Comparison of ENCODE assay signal across 8 cellular contexts in genomic region chr5:178145965-178146820, GRCh38. TPM values are rescaled to one million over a fixed set of nuclear protein-coding genes. Genes with fewer than 3 reads are reported as not detected.
DNase-seq lines count a peak whose midpoint lies in the region; ATAC-seq and TF ChIP-seq lines count a peak whose summit lies in the region.

No MANE protein-coding gene starts in this region.

- no peaks in the 10 kb centered on the region for H3K9me3 Mint-ChIP-seq in activated T-cell treated with anti-CD3 and anti-CD28 coated beads, Interleukin-2, amount 50 U/mL, for 4 hours

- no peaks in the 10 kb centered on the region for H3K9me2 ChIP-seq in PC-3 (replicated peaks; ENCODE audit: low read length)

- peaks cover 52% of the 10 kb centered on the region for H3K36me3 ChIP-seq in PC-3 (ENCODE audit: low read depth, low read length)

- H3K4me1 ChIP-seq in PC-3 (ENCODE audit: insufficient read depth, low read length): peaks cover 14% of the 10 kb centered on the region

- H3F3A ChIP-seq in PC-3 (ENCODE audit: low read length, unreplicated experiment): no peaks in the 10 kb centered on the region

- peak; percentile 76 for DNase-seq in NCI-H82 (lab: John Stamatoyannopoulos, UW)
- no peak for DNase-seq in NCI-H82 treated with DMSO at 0.1 percent for 48 hours (lab: John Stamatoyannopoulos, UW; ENCODE audit: unreplicated experiment)
- DNase-seq in PC-3: peak; percentile 79
- DNase-seq in activated T-cell treated with anti-CD3 and anti-CD28 coated beads, Interleukin-2, amount 50 U/mL, for 4 hours: peak; percentile 73
- peak; percentile 46 for DNase-seq in fibroblast of pulmonary artery (ENCODE audit: low read depth)
- peak; percentile 59 for DNase-seq in retina

- peak overlapping the region; percentile 18 for H3K4me2 ChIP-seq in PC-3 (ENCODE audit: low read length)

- no peaks in the 10 kb centered on the region for H3K9me3 ChIP-seq in PC-3 (ENCODE audit: low read length)

- peaks cover 24% of the 10 kb centered on the region for H3K4me1 Mint-ChIP-seq in activated T-cell treated with anti-CD3 and anti-CD28 coated beads, Interleukin-2, amount 50 U/mL, for 4 hours (ENCODE audit: low read depth)

- H3K27ac ChIP-seq in PC-3 (ENCODE audit: low read length): peak overlapping the region; percentile 66

- CTCF ChIA-PET in PC-3 (lab: Charles Lee): interaction anchor here (1.1 to 1.4 kb wide), 2 partner anchors 70 to 71 kb away, joined by 3 to 16 read pairs; no protein-coding TSS in a partner anchor

- H3K4me3 Mint-ChIP-seq in activated T-cell treated with anti-CD3 and anti-CD28 coated beads, Interleukin-2, amount 50 U/mL, for 4 hours: no peak overlapping the region

- H3K79me2 ChIP-seq in PC-3 (ENCODE audit: low read length): no peaks in the 10 kb centered on the region

- no peaks in the 10 kb centered on the region for H4K20me1 ChIP-seq in PC-3 (ENCODE audit: low read length)

- intact Hi-C loops in PC-3 (cut with micrococcal nuclease): loop anchor here (1.0 kb wide), 1 partner anchor 70 kb away; no protein-coding TSS in a partner anchor

- H3K27me3 Mint-ChIP-seq in activated T-cell treated with anti-CD3 and anti-CD28 coated beads, Interleukin-2, amount 50 U/mL, for 4 hours (ENCODE audit: low read depth): no peaks in the 10 kb centered on the region

- no TSS peak for BruUV-seq in PC-3 (replicated peaks; lab: Mats Ljungman, UMichigan)

- ATAC-seq in HG03457 (IDR thresholded peaks at IDR 0.05; ENCODE audit: unreplicated experiment) (peak; percentile 53), PC-3 (peak; percentile 87), GM19328 (IDR thresholded peaks at IDR 0.05; ENCODE audit: unreplicated experiment) (no peak)
- ATAC-seq in activated T-cell treated with anti-CD3 and anti-CD28 coated beads, Interleukin-2, amount 50 U/mL, for 4 hours: peak; percentile 79 to 82

- POLR2A ChIA-PET in PC-3 (lab: Charles Lee; ENCODE audit: unreplicated experiment): no interaction called here

- peaks cover 45% of the 10 kb centered on the region for H3K36me3 Mint-ChIP-seq in activated T-cell treated with anti-CD3 and anti-CD28 coated beads, Interleukin-2, amount 50 U/mL, for 4 hours (ENCODE audit: insufficient read depth)

- H2AFZ ChIP-seq in PC-3 (ENCODE audit: low read length): no peak overlapping the region

- no peak overlapping the region for H3K9ac ChIP-seq in PC-3 (ENCODE audit: low read length)

- H3K4me3 ChIP-seq in PC-3 (ENCODE audit: low read length) (no peak overlapping the region), fibroblast of pulmonary artery (replicated peaks; ENCODE audit: low read depth, low read length) (no peak overlapping the region)

- peak; percentile 94 for TF ChIP-seq CTCF in PC-3 (conservative IDR thresholded peaks at IDR 0.05; ENCODE audit: low read depth, low read length)
- peak; percentile 68 for TF ChIP-seq CTCF in fibroblast of pulmonary artery (IDR thresholded peaks at IDR 0.05; ENCODE audit: low read length, missing control alignments)

- H3K27me3 ChIP-seq in PC-3 (ENCODE audit: low read length): no peaks in the 10 kb centered on the region

RNA-seq across cellular contexts. Expression of gene NHP2, which starts 7.5 kb away (rescaled TPM):
- 649 TPM in 2 replicates for total RNA-seq in PC-3 (2014; rRNA removed)
- 100 to 1,000 TPM; 373 to 417 (median 409) TPM for total RNA-seq in activated T-cell treated with anti-CD3 and anti-CD28 coated beads, Interleukin-2, amount 50 U/mL, for 4 hours

RNA-seq across cellular contexts. Expression of gene RMND5B, which starts 15.4 kb away (rescaled TPM):
- total RNA-seq in PC-3 (2014; rRNA removed): 33.2 and 36.4 TPM in 2 replicates
- total RNA-seq in activated T-cell treated with anti-CD3 and anti-CD28 coated beads, Interleukin-2, amount 50 U/mL, for 4 hours: 10 to 100 TPM; 34.6 to 41.2 (median 35.8) TPM

RNA-seq across cellular contexts. Expression of gene N4BP3, which starts 32.9 kb away (rescaled TPM):
- total RNA-seq in PC-3 (2014; rRNA removed): 0.36 and 0.86 TPM in 2 replicates
- 1 to 10 TPM; 6.4 to 7.8 (median 7.6) TPM for total RNA-seq in activated T-cell treated with anti-CD3 and anti-CD28 coated beads, Interleukin-2, amount 50 U/mL, for 4 hours

RNA-seq across cellular contexts. Expression of gene GMCL2, which starts 41.0 kb away (rescaled TPM):
- total RNA-seq in PC-3 (2014; rRNA removed): not detected in 2 replicates
- not detected for total RNA-seq in activated T-cell treated with anti-CD3 and anti-CD28 coated beads, Interleukin-2, amount 50 U/mL, for 4 hours

RNA-seq across cellular contexts. Expression of gene HNRNPAB, which starts 58.1 kb away (rescaled TPM):
- 231 and 369 TPM in 2 replicates for total RNA-seq in PC-3 (2014; rRNA removed)
- total RNA-seq in activated T-cell treated with anti-CD3 and anti-CD28 coated beads, Interleukin-2, amount 50 U/mL, for 4 hours: 100 to 1,000 TPM; 646 to 699 (median 679) TPM
